1 cellular context compared by ENCODE assay signal in genomic region chr18:10822457-10822856, GRCh38.
TF ChIP-seq lines count a peak whose summit lies in the region.

No MANE protein-coding gene starts in this region.

TF ChIP-seq in K562, 482 proteins besides CTCF, POLR2A, EP300 and RAD21 (continued from another document):
- no peak for TF ChIP-seq RREB1 (CRISPR knock-in tag; IDR thresholded peaks at IDR 0.05)
- 0 out of 2 replicates have a peak, but pooled peaks have one; percentile 9 for TF ChIP-seq ETV1 (tag; conservative IDR thresholded peaks at IDR 0.05; ENCODE audit: low read depth)
- TF ChIP-seq FOXO4 (CRISPR knock-in tag; IDR thresholded peaks at IDR 0.05): no peak
